8 cellular contexts compared by ENCODE assay signal in genomic region chr17:10875984-10876555, GRCh38. TPM values are rescaled to one million over a fixed set of nuclear protein-coding genes. Genes with fewer than 3 reads are reported as not detected.
DNase-seq lines count a peak whose midpoint lies in the region; TF ChIP-seq lines count a peak whose summit lies in the region.

No MANE protein-coding gene starts in this region.

- H3K9me3 ChIP-seq in endodermal cell (ENCODE audit: control insufficient read depth, low read length): no peaks in the 10 kb centered on the region

- H3K27ac Mint-ChIP-seq in HFFc6 (no peak overlapping the region), endodermal cell (no peak overlapping the region)

- no peaks in the 10 kb centered on the region for H3K4me1 ChIP-seq in endodermal cell (ENCODE audit: control insufficient read depth, insufficient read depth, low read length)

- in situ Hi-C loops in SK-MEL-5 (cut with HindIII; ENCODE audit: low pct_unique_long_range_greater_than_20kb, low sequenced_read_pairs): no loop called here

- DNase-seq in DMS114 treated with DMSO at 0.1 percent for 48 hours (lab: John Stamatoyannopoulos, UW; ENCODE audit: unreplicated experiment): peak; percentile 5
- peak; percentile 6 for DNase-seq in HFFc6
- peak; percentile 68 for DNase-seq in SK-MEL-5 (ENCODE audit: low read depth, low spot score)
- DNase-seq in endodermal cell: peak; percentile 93
- peak; percentile 51 for DNase-seq in middle frontal gyrus (ENCODE audit: extremely low spot score, low spot score)
- DNase-seq in DMS79 (lab: John Stamatoyannopoulos, UW): no peak
- DNase-seq in coronary artery (ENCODE audit: low spot score): no peak
- no peak for DNase-seq in COR-L47 (lab: John Stamatoyannopoulos, UW)

- H3K4me1 Mint-ChIP-seq in HFFc6 (ENCODE audit: low read depth) (no peaks in the 10 kb centered on the region), endodermal cell (peaks cover 21% of the 10 kb centered on the region)

- H3K4me3 ChIP-seq in endodermal cell (ENCODE audit: low read length): no peak overlapping the region
- H3K4me3 ChIP-seq in coronary artery: no peak overlapping the region

- no peaks in the 10 kb centered on the region for H3K36me3 ChIP-seq in endodermal cell (ENCODE audit: control insufficient read depth, insufficient read depth, low read length)

- TF ChIP-seq CTCF in HFFc6 (IDR thresholded peaks at IDR 0.05): peak; percentile 85
- peak; percentile 91 for TF ChIP-seq CTCF in endodermal cell (conservative IDR thresholded peaks at IDR 0.05)
- TF ChIP-seq CTCF in coronary artery (IDR thresholded peaks at IDR 0.05): no peak

- no peak overlapping the region for H3K9ac ChIP-seq in endodermal cell (ENCODE audit: extremely low read depth, low read length, poor library complexity, severe bottlenecking)

- H3K36me3 Mint-ChIP-seq in HFFc6 (ENCODE audit: low read depth): no peaks in the 10 kb centered on the region
- H3K36me3 Mint-ChIP-seq in endodermal cell (ENCODE audit: low read depth): no peaks in the 10 kb centered on the region

- WGBS in endodermal cell (ENCODE audit: insufficient coverage in 1 of 2, insufficient read length in 1 of 2), 2 experiments: 13 to 14% methylated on average over 5 to 7 of the region's 7 CpGs

- H3K27ac ChIP-seq in endodermal cell (ENCODE audit: low read depth, low read length) (no peak overlapping the region), coronary artery (no peak overlapping the region)

- H3K27me3 Mint-ChIP-seq in HFFc6 (ENCODE audit: insufficient read depth): no peaks in the 10 kb centered on the region; the same call in 1 of the 2 replicates
- peaks cover 5% of the 10 kb centered on the region for H3K27me3 Mint-ChIP-seq in endodermal cell (ENCODE audit: insufficient read depth)

- no peaks in the 10 kb centered on the region for H3K27me3 ChIP-seq in endodermal cell (ENCODE audit: control insufficient read depth, insufficient read depth, low read length, poor library complexity, severe bottlenecking)

- H3K9me3 Mint-ChIP-seq in HFFc6: peaks cover 5% of the 10 kb centered on the region
- no peaks in the 10 kb centered on the region for H3K9me3 Mint-ChIP-seq in endodermal cell

- H3K4me3 Mint-ChIP-seq in HFFc6 (no peak overlapping the region), endodermal cell (no peak overlapping the region)

RNA-seq across cellular contexts. Expression of gene PIRT, which starts 38.2 kb away (rescaled TPM):
- not detected for total RNA-seq in HFFc6 (2021; fragmentation: NEBNext Ultra II Directional; extraction: Animal tissue kit (Norgen Biotek cat#: 25700))
- total RNA-seq in SK-MEL-5 (2014; rRNA removed; shearing (Covaris generic)): not detected in 2 replicates
- not detected in 2 replicates for polyA plus RNA-seq in SK-MEL-5 (2015; cell fraction: cytosol; rRNA removed)
- not detected in 2 replicates for polyA plus RNA-seq in SK-MEL-5 (2015; cell fraction: nucleus; rRNA removed)
- total RNA-seq in endodermal cell: not detected
- polyA plus RNA-seq in endodermal cell (2013, experiment 1 of 2): not detected
- 0.08 TPM for polyA plus RNA-seq in endodermal cell (2013, experiment 2 of 2)

Comparison
In these comparisons a context has a peak if more than half of its experiments do, and no peak if none do; other contexts are left out.
1. DNase-seq: peak in DMS114 treated with DMSO at 0.1 percent for 48 hours (single experiment), HFFc6 (single experiment), SK-MEL-5 (single experiment), endodermal cell (single experiment) and middle frontal gyrus (single experiment); none in DMS79 (single experiment), coronary artery (single experiment) and COR-L47 (single experiment).